Comparison of ENCODE assay signal across 30 cellular contexts in the genomic region with DNA sequence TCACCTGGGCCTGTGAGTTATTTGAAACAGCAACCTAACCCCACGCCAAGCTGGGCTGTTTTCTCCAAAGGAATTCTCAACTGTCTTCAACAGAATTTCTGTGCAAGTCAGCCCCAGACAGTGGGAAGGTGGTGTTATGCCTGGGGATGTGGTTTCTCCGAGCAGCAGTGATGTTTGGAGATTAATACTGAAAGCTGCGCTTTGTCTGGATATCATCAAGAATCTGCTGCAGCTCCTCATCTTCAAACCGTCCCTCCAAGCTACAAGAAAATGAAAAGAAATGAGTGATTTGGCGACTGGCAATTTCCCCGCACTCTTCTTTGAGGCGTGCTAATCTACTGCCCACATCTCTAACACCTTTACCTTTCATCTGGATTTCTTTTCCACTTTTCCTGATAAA.
"Had no signal": no experiment of that assay in that cellular context is flagged by ENCODE, and none has a peak within 500 bp of the region (broad histone marks: within the 10 kb centered on the region; RNA-seq: fewer than 3 reads in every experiment).

No MANE protein-coding gene starts in this region.

- DNase-seq: activated CD4-positive, alpha-beta T cell treated with anti-CD3 and anti-CD28 coated beads, Interleukin-2, amount 10 ng/mL, durations not matched to agents 24 days and 14 days; activated CD4-positive, CD25-positive, alpha-beta regulatory T cell; activated CD4-positive, CD25-positive, alpha-beta regulatory T cell treated with anti-CD3 and anti-CD28 coated beads, Interleukin-2, amount 50 U/mL, for 72 hours; activated CD8-positive, alpha-beta memory T cell treated with anti-CD3 and anti-CD28 coated beads, Interleukin-2, amount 10 ng/mL, durations not matched to agents 7 days and 5 days; activated CD8-positive, alpha-beta memory T cell treated with anti-CD3 and anti-CD28 coated beads, Interleukin-2, amount 50 U/mL, for 4 hours; activated CD8-positive, alpha-beta T cell treated with anti-CD3 and anti-CD28 coated beads, Interleukin-2, amount 10 ng/mL, durations not matched to agents 7 days and 5 days; activated effector memory CD4-positive, alpha-beta T cell treated with anti-CD3 and anti-CD28 coated beads, Interleukin-2, amount 50 U/mL, for 16 hours; activated naive CD8-positive, alpha-beta T cell treated with anti-CD3 and anti-CD28 coated beads, Interleukin-2, amount 10 ng/mL, durations not matched to agents 7 days and 5 days; activated T-cell treated with anti-CD3 and anti-CD28 coated beads, Interleukin-2, amount 50 U/mL, for 4 hours; central memory CD4-positive, alpha-beta T cell; cerebellar nuclear complex; colonic mucosa; effector CD8-positive, alpha-beta T cell; erythroblast; foreskin keratinocyte; gastrocnemius medialis; glutamatergic neuron; heart left ventricle; T-helper 1 cell; T-helper 17 cell; T1000 had no signal

- H3K27me3 Mint-ChIP-seq: activated CD4-positive, alpha-beta T cell treated with anti-CD3 and anti-CD28 coated beads, Interleukin-2, amount 10 ng/mL, durations not matched to agents 24 days and 14 days; activated CD8-positive, alpha-beta memory T cell treated with anti-CD3 and anti-CD28 coated beads, Interleukin-2, amount 10 ng/mL, durations not matched to agents 7 days and 5 days; activated naive CD4-positive, alpha-beta T cell treated with anti-CD3 and anti-CD28 coated beads, Interleukin-2, amount 50 U/mL, for 24 hours; activated naive CD8-positive, alpha-beta T cell treated with anti-CD3 and anti-CD28 coated beads, Interleukin-2, amount 10 ng/mL, durations not matched to agents 7 days and 5 days; brain; T-helper 17 cell had no signal

- H3K4me3 Mint-ChIP-seq: activated CD4-positive, alpha-beta T cell treated with anti-CD3 and anti-CD28 coated beads, Interleukin-2, amount 10 ng/mL, durations not matched to agents 24 days and 14 days; activated CD8-positive, alpha-beta memory T cell treated with anti-CD3 and anti-CD28 coated beads, Interleukin-2, amount 10 ng/mL, durations not matched to agents 7 days and 5 days; activated CD8-positive, alpha-beta T cell treated with anti-CD3 and anti-CD28 coated beads, Interleukin-2, amount 10 ng/mL, durations not matched to agents 7 days and 5 days; activated naive CD4-positive, alpha-beta T cell treated with anti-CD3 and anti-CD28 coated beads, Interleukin-2, amount 50 U/mL, for 24 hours; activated naive CD8-positive, alpha-beta T cell treated with anti-CD3 and anti-CD28 coated beads, Interleukin-2, amount 10 ng/mL, durations not matched to agents 7 days and 5 days; activated T-cell treated with anti-CD3 and anti-CD28 coated beads, Interleukin-2, amount 50 U/mL, for 4 hours; brain; T-helper 17 cell; T-helper 2 cell treated with Interferon-gamma antibody and Interleukin-4, amounts not matched to agents 5 μg/mL and 100 μg/mL, for 36 hours had no signal

- H3K27ac Mint-ChIP-seq: activated CD8-positive, alpha-beta memory T cell treated with anti-CD3 and anti-CD28 coated beads, Interleukin-2, amount 10 ng/mL, durations not matched to agents 7 days and 5 days; activated CD8-positive, alpha-beta T cell treated with anti-CD3 and anti-CD28 coated beads, Interleukin-2, amount 10 ng/mL, durations not matched to agents 7 days and 5 days; activated naive CD4-positive, alpha-beta T cell treated with anti-CD3 and anti-CD28 coated beads, Interleukin-2, amount 50 U/mL, for 24 hours; activated naive CD8-positive, alpha-beta T cell treated with anti-CD3 and anti-CD28 coated beads, Interleukin-2, amount 10 ng/mL, durations not matched to agents 7 days and 5 days; activated T-helper 2 cell treated with anti-CD3 and anti-CD28 coated beads, Interferon-gamma antibody, Interleukin-2, Interleukin-4, amounts not matched to agents 10 μg/mL and 5 μg/mL and 100 μg/mL, durations not matched to agents 14 hours and 24 hours and 36 hours; brain; T-helper 17 cell; T-helper 2 cell treated with Interferon-gamma antibody and Interleukin-4, amounts not matched to agents 5 μg/mL and 100 μg/mL, for 36 hours had no signal

- H3K4me1 Mint-ChIP-seq: brain had no signal

- H3K9me3 Mint-ChIP-seq: activated CD4-positive, alpha-beta T cell treated with anti-CD3 and anti-CD28 coated beads, Interleukin-2, amount 10 ng/mL, durations not matched to agents 24 days and 14 days; activated naive CD4-positive, alpha-beta T cell treated with anti-CD3 and anti-CD28 coated beads, Interleukin-2, amount 50 U/mL, for 24 hours; activated naive CD8-positive, alpha-beta T cell treated with anti-CD3 and anti-CD28 coated beads, Interleukin-2, amount 10 ng/mL, durations not matched to agents 7 days and 5 days; activated T-cell treated with anti-CD3 and anti-CD28 coated beads, Interleukin-2, amount 50 U/mL, for 4 hours; activated T-helper 2 cell treated with anti-CD3 and anti-CD28 coated beads, Interferon-gamma antibody, Interleukin-2, Interleukin-4, amounts not matched to agents 10 μg/mL and 5 μg/mL and 100 μg/mL, durations not matched to agents 14 hours and 24 hours and 36 hours; brain; T-helper 2 cell treated with Interferon-gamma antibody and Interleukin-4, amounts not matched to agents 5 μg/mL and 100 μg/mL, for 36 hours had no signal

- ATAC-seq: activated CD8-positive, alpha-beta memory T cell treated with anti-CD3 and anti-CD28 coated beads, Interleukin-2, amount 10 ng/mL, durations not matched to agents 7 days and 5 days; activated CD8-positive, alpha-beta T cell treated with anti-CD3 and anti-CD28 coated beads, Interleukin-2, amount 10 ng/mL, durations not matched to agents 7 days and 5 days; activated T-cell treated with anti-CD3 and anti-CD28 coated beads, Interleukin-2, amount 50 U/mL, for 4 hours; foreskin keratinocyte; gastrocnemius medialis; heart left ventricle; SK-N-SH treated with all-trans-retinoic acid at 6 μM for 48 hours; T-helper 17 cell had no signal

- H3K4me1 ChIP-seq: ascending aorta, breast epithelium, colonic mucosa, esophagus muscularis mucosa, foreskin keratinocyte, gastrocnemius medialis had no signal

- H3K4me3 ChIP-seq: ascending aorta, breast epithelium, cardiac muscle cell, colonic mucosa, esophagus muscularis mucosa, gastrocnemius medialis, heart left ventricle had no signal

- H3K27me3 ChIP-seq: ascending aorta, breast epithelium, cardiac muscle cell, colonic mucosa, esophagus muscularis mucosa, foreskin keratinocyte, gastrocnemius medialis, heart left ventricle had no signal

- H3K27ac ChIP-seq: ascending aorta, breast epithelium, cardiac muscle cell, colonic mucosa, esophagus muscularis mucosa, foreskin keratinocyte, gastrocnemius medialis, heart left ventricle had no signal

- H3K36me3 ChIP-seq: breast epithelium had no signal

- H3K9me3 ChIP-seq: ascending aorta, breast epithelium, colonic mucosa, esophagus muscularis mucosa, gastrocnemius medialis, heart left ventricle had no signal
